ENCODE assay signal across 14 cellular contexts in genomic region chr10:122181055-122181732, GRCh38.
DNase-seq lines count a peak whose midpoint lies in the region; ATAC-seq and TF ChIP-seq lines count a peak whose summit lies in the region.
"Had no signal": no experiment of that assay in that cellular context is flagged by ENCODE, and none has a peak within 500 bp of the region (broad histone marks: within the 10 kb centered on the region; RNA-seq: fewer than 3 reads in every experiment).

No MANE protein-coding gene starts in this region.

- H3K4me3 ChIP-seq in cardiac muscle cell (no peak overlapping the region), heart right ventricle (no peak overlapping the region), SJCRH30 (no peak overlapping the region), fibroblast of the aortic adventitia (ENCODE audit: low read depth, low read length) (no peak overlapping the region), stomach smooth muscle (ENCODE audit: low read length in 2 of 2) (no peak overlapping the region)
- H3K4me3 ChIP-seq: prostate gland had no signal

- intact Hi-C loops in heart right ventricle (cut with DNase I): loop anchor here in 1 of 10 donors (5.0 kb wide), 1 partner anchor 39 kb away; no protein-coding TSS in a partner anchor

- peak in 1 of 2 donors; percentile 20 for DNase-seq in cardiac muscle cell (ENCODE audit: low read depth in 1 of 2, low spot score in 1 of 2)
- DNase-seq in heart right ventricle: no peak
- peak in 1 of 2 experiments; percentile 28 for DNase-seq in SJCRH30
- DNase-seq in fibroblast of the aortic adventitia (ENCODE audit: low read depth): peak; percentile 31
- no peak for DNase-seq in activated CD4-positive, alpha-beta T cell treated with anti-CD3 and anti-CD28 coated beads, Interleukin-2, amount 50 U/mL, for 1 hour
- DNase-seq in substantia nigra (lab: John Stamatoyannopoulos, UW): no peak
- DNase-seq: activated B cell treated with CpG ODN at 0.5 μM for 24 hours; activated T-cell treated with anti-CD3 and anti-CD28 coated beads, Interleukin-2, amount 50 U/mL, for 48 hours; GDM1; NCI-H2171 treated with DMSO at 0.1 percent for 48 hours; Right ventricle myocardium superior had no signal

- no peak overlapping the region for H3K9ac ChIP-seq in stomach smooth muscle (ENCODE audit: low read length in 2 of 2)

- H3K36me3 ChIP-seq in cardiac muscle cell: no peaks in the 10 kb centered on the region
- H3K36me3 ChIP-seq in heart right ventricle: peaks cover 0 to 5% (median 0%) of the 10 kb centered on the region in 9 donors
- no peaks in the 10 kb centered on the region; the same call in 1 of the 2 replicates for H3K36me3 ChIP-seq in SJCRH30
- peaks cover 0 to under 1% of the 10 kb centered on the region in 2 donors for H3K36me3 ChIP-seq in stomach smooth muscle (ENCODE audit: control insufficient read depth in 2 of 2, insufficient read depth in 2 of 2, low read length in 2 of 2)
- H3K36me3 ChIP-seq: prostate gland had no signal

- ATAC-seq in heart right ventricle (no peak), HG02623 (IDR thresholded peaks at IDR 0.05; ENCODE audit: unreplicated experiment) (no peak)

- peaks cover 16% of the 10 kb centered on the region for H3K4me1 ChIP-seq in cardiac muscle cell (ENCODE audit: low read depth)
- peaks cover 13 to 40% (median 35%) of the 10 kb centered on the region in 9 donors for H3K4me1 ChIP-seq in heart right ventricle
- peaks cover 23% of the 10 kb centered on the region for H3K4me1 ChIP-seq in SJCRH30
- peaks cover 30% of the 10 kb centered on the region for H3K4me1 ChIP-seq in stomach smooth muscle (ENCODE audit: control insufficient read depth, insufficient read depth, low read length)
- H3K4me1 ChIP-seq: prostate gland had no signal

- no peaks in the 10 kb centered on the region for H3K27me3 ChIP-seq in cardiac muscle cell
- no peaks in the 10 kb centered on the region for H3K27me3 ChIP-seq in heart right ventricle
- H3K27me3 ChIP-seq in SJCRH30: no peaks in the 10 kb centered on the region
- H3K27me3 ChIP-seq in stomach smooth muscle (ENCODE audit: control insufficient read depth in 1 of 2, insufficient read depth in 2 of 2, low read length in 2 of 2): no peaks in the 10 kb centered on the region

- WGBS in heart right ventricle, 2 donors: 82 to 83% methylated on average over 5 of the region's 5 CpGs

- H3K27ac ChIP-seq in cardiac muscle cell (peak overlapping the region; percentile 11), heart right ventricle (peak overlapping the region in 2 of 10 donors; percentile 17 to 23), SJCRH30 (peak overlapping the region; percentile 3; the same call in 1 of the 2 replicates), stomach smooth muscle (ENCODE audit: low read length) (peak overlapping the region; percentile 13), substantia nigra (ENCODE audit: low read depth, low read length, poor library complexity, severe bottlenecking) (no peak overlapping the region)
- H3K27ac ChIP-seq: prostate gland had no signal

- H3K9me3 ChIP-seq in cardiac muscle cell (ENCODE audit: low read depth): no peaks in the 10 kb centered on the region
- no peaks in the 10 kb centered on the region for H3K9me3 ChIP-seq in heart right ventricle
- no peaks in the 10 kb centered on the region for H3K9me3 ChIP-seq in SJCRH30 (replicated peaks)
- no peaks in the 10 kb centered on the region for H3K9me3 ChIP-seq in stomach smooth muscle (ENCODE audit: control insufficient read depth in 2 of 2, low read length in 2 of 2)
- H3K9me3 ChIP-seq: prostate gland had no signal

- TF ChIP-seq CTCF in cardiac muscle cell (IDR thresholded peaks at IDR 0.05; ENCODE audit: low read depth, low read length): no peak
- TF ChIP-seq CTCF in heart right ventricle (IDR thresholded peaks at IDR 0.05): no peak
- TF ChIP-seq CTCF in fibroblast of the aortic adventitia (IDR thresholded peaks at IDR 0.05; ENCODE audit: insufficient read depth, low read length): no peak
